8 cellular contexts compared by ENCODE assay signal in the genomic region with DNA sequence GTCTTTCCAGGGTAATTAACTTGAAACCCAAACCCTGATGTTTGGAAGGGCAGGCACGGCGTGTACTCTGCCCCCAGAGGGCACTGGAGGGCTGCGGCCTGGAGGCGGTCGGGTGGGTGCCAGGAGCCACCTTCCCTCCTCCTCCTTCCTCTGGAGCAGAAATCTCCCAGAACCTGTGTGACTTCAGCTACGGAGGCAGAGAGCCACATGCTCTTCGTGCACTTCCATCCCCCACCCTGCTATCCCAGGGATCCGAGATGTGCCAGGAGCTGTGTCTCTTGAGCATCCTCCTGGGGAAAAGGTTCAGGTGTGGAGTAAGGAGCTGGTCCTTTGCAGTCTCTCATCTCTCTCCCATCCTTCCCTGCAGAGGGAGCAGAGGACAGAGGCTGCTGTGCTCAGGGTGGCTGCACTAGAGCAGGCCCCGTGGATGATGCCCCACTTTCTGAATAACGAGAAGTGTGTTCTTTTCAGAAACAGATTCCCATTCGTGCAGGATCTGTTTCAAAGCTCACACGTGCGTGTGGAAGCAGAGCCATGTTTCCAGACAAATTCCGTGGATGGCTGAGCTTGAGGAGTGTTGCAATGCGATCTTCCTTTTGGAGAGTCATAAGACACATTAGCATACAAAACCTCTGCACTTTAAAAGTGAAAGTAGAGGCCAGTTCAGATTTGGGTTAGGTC.
A peak's percentile ranks its signal among the peaks of the same experiment; 100 is the strongest.
DNase-seq lines count a peak whose midpoint lies in the region; ATAC-seq, FAIRE-seq and TF ChIP-seq lines count a peak whose summit lies in the region.

No MANE protein-coding gene starts in this region.

- no peak overlapping the region for H3K9ac ChIP-seq in H1 (replicated peaks in 1 of 4; ENCODE audit: extremely low read depth in 1 of 4, low read depth in 3 of 4, low read length in 3 of 4)
- H3K9ac ChIP-seq in neural cell (ENCODE audit: low read length) = no peak overlapping the region

- no peak for TF ChIP-seq POLR2A in H1 (IDR thresholded peaks at IDR 0.05; ENCODE audit: control extremely low read depth in 1 of 2, low read depth in 2 of 2, low read length in 2 of 2)

- no peak overlapping the region for H3K27ac ChIP-seq in C4-2B
- no peak overlapping the region for H3K27ac ChIP-seq in H1 (ENCODE audit: low read depth, low read length)
- no peak overlapping the region for H3K27ac ChIP-seq in neural cell (ENCODE audit: low read length)

- H3K56ac ChIP-seq in H1 (replicated peaks; ENCODE audit: insufficient read length, low read depth, low read length) = no peak overlapping the region

- H3K4me3 ChIP-seq in H1 (ENCODE audit: extremely low read depth in 1 of 4, insufficient read depth in 2 of 4, low read depth in 3 of 4, low read length in 4 of 4) = no peak overlapping the region
- H3K4me3 ChIP-seq in neural cell (ENCODE audit: low read length) = no peak overlapping the region

- no peaks in the 10 kb centered on the region for H3K9me3 Mint-ChIP-seq in activated T-helper 1 cell treated with anti-CD3 and anti-CD28 coated beads, Interleukin-12 subunit alpha, Interleukin-12 subunit beta, Interleukin-2, Interleukin-4 antibody, amounts not matched to agents 30 ng/mL and 10 ng/mL and 1 ng/mL, durations not matched to agents 14 hours and 24 hours and 36 hours

- 54% methylated on average over 15 of the region's 15 CpGs; no CpG with 5 or more reads in 1 of the 2 experiments for WGBS in H1 (ENCODE audit: extremely low coverage in 1 of 2, insufficient coverage in 1 of 2, insufficient read length in 1 of 2, insufficient replicate concordance in 2 of 2, low coverage in 1 of 2, low lambda C conversion rate in 2 of 2, missing lambda C conversion rate in 1 of 2), 2 experiments

- no peaks in the 10 kb centered on the region for H4K20me1 ChIP-seq in H1 (replicated peaks in 1 of 2; ENCODE audit: control insufficient read depth in 1 of 2, insufficient read depth in 2 of 2, low read length in 2 of 2)
- H4K20me1 ChIP-seq in neural cell (ENCODE audit: insufficient read depth) = no peaks in the 10 kb centered on the region

- no peak overlapping the region for H2BK5ac ChIP-seq in H1 (ENCODE audit: low read depth, low read length)

- no peak for ATAC-seq in HG03460 (IDR thresholded peaks at IDR 0.05; ENCODE audit: unreplicated experiment)

- no peaks in the 10 kb centered on the region for H3K9me3 ChIP-seq in H1 (ENCODE audit: insufficient read depth in 2 of 2, low read depth in 1 of 2, low read length in 1 of 2)
- no peaks in the 10 kb centered on the region for H3K9me3 ChIP-seq in neural cell (ENCODE audit: low read length)

- POLR2A ChIA-PET in H1 (lab: Charles Lee; ENCODE audit: partially characterized antibody) = no interaction called here

- H3K4me2 ChIP-seq in H1 (ENCODE audit: insufficient read depth in 1 of 2, low read depth in 2 of 2, low read length in 2 of 2) = no peak overlapping the region
- no peak overlapping the region for H3K4me2 ChIP-seq in neural cell (ENCODE audit: low read length)

- H3K36me3 ChIP-seq in H1 (ENCODE audit: control insufficient read depth in 2 of 4, insufficient read depth in 4 of 4, low read length in 3 of 4) = no peaks in the 10 kb centered on the region; a peak in 1 of 8 replicates
- no peaks in the 10 kb centered on the region for H3K36me3 ChIP-seq in neural cell (ENCODE audit: insufficient read depth, low read length)

- H3K18ac ChIP-seq in H1 (ENCODE audit: extremely low read depth, low read length) = no peak overlapping the region

- H3K4me3 Mint-ChIP-seq in activated T-helper 1 cell treated with anti-CD3 and anti-CD28 coated beads, Interleukin-12 subunit alpha, Interleukin-12 subunit beta, Interleukin-2, Interleukin-4 antibody, amounts not matched to agents 30 ng/mL and 10 ng/mL and 1 ng/mL, durations not matched to agents 14 hours and 24 hours and 36 hours = no peak overlapping the region

- H3K79me1 ChIP-seq in H1 (ENCODE audit: low read depth, low read length) = no peaks in the 10 kb centered on the region

- H3K79me2 ChIP-seq in H1 (ENCODE audit: control insufficient read depth in 1 of 2, insufficient read depth in 2 of 2, low read length in 2 of 2) (no peaks in the 10 kb centered on the region), neural cell (replicated peaks; ENCODE audit: insufficient read depth, low read length) (no peaks in the 10 kb centered on the region)

- TF ChIP-seq CTCF in C4-2B (conservative IDR thresholded peaks at IDR 0.05) (peak; percentile 75), H1 (IDR thresholded peaks at IDR 0.05; ENCODE audit: control extremely low read depth in 1 of 3, insufficient read depth in 1 of 3, low read depth in 1 of 3, low read length in 3 of 3) (peak; percentile 81 to 91 (median 87)), neural cell (IDR thresholded peaks at IDR 0.05; ENCODE audit: poor library complexity, severe bottlenecking) (peak; percentile 61)

- H3K27me3 ChIP-seq in H1 (replicated peaks in 1 of 4; ENCODE audit: control insufficient read depth in 3 of 4, extremely low read depth in 1 of 4, insufficient read depth in 3 of 4, low read length in 3 of 4) (no peaks in the 10 kb centered on the region; a peak in 1 of 7 replicates), neural cell (ENCODE audit: insufficient read depth, low read depth, low read length) (no peaks in the 10 kb centered on the region)

- H3K27ac Mint-ChIP-seq in activated T-helper 1 cell treated with anti-CD3 and anti-CD28 coated beads, Interleukin-12 subunit alpha, Interleukin-12 subunit beta, Interleukin-2, Interleukin-4 antibody, amounts not matched to agents 30 ng/mL and 10 ng/mL and 1 ng/mL, durations not matched to agents 14 hours and 24 hours and 36 hours = no peak overlapping the region

- H3K14ac ChIP-seq in H1 (ENCODE audit: insufficient read length) = no peak overlapping the region

- in situ Hi-C loops in KBM-7 (cut with MboI; ENCODE audit: low pct_unique_long_range_greater_than_20kb, low sequenced_read_pairs) = loop anchor here (25.0 kb wide), 1 partner anchor 204 kb away; no protein-coding TSS in a partner anchor

- H4K8ac ChIP-seq in H1 (ENCODE audit: extremely low read depth, insufficient read depth, low read length) = peak overlapping the region; percentile 22; the same call in 1 of the 2 replicates

- H2AFZ ChIP-seq in H1 (ENCODE audit: low read length) = peak overlapping the region; percentile 95; the same call in 1 of the 2 replicates
- no peak overlapping the region for H2AFZ ChIP-seq in neural cell (ENCODE audit: low read depth, low read length)

- H2AK5ac ChIP-seq in H1 (ENCODE audit: low read depth, low read length) = no peak overlapping the region

- TF ChIP-seq EP300 in H1 (IDR thresholded peaks at IDR 0.05; ENCODE audit: borderline replicate concordance in 1 of 2, low read depth in 2 of 2, low read length in 2 of 2) (no peak), neural cell (conservative IDR thresholded peaks at IDR 0.05; ENCODE audit: poor library complexity, severe bottlenecking) (no peak)

- H3K23ac ChIP-seq in H1 (ENCODE audit: insufficient read length) = no peak overlapping the region

- CTCF ChIA-PET in H1 (lab: Charles Lee; ENCODE audit: partially characterized antibody) = interaction anchor here (0.6 to 15.0 kb wide), 45 partner anchors 9 to 904 kb away, joined by 3 to 196 read pairs (median 4); no protein-coding TSS in a partner anchor

- TF ChIP-seq RAD21 in H1 (IDR thresholded peaks at IDR 0.05 in 1 of 2, conservative IDR thresholded peaks at IDR 0.05 in 1 of 2; ENCODE audit: low read depth in 2 of 2, low read length in 2 of 2) (peak; percentile 90 to 93), neural cell (conservative IDR thresholded peaks at IDR 0.05) (peak; percentile 70)

- H3K4ac ChIP-seq in H1 (replicated peaks; ENCODE audit: insufficient read length, low read depth, low read length) = no peak overlapping the region

- no peak overlapping the region for H2BK20ac ChIP-seq in H1 (ENCODE audit: low read length)

- H3F3A ChIP-seq in neural cell (ENCODE audit: insufficient read depth, low read length, poor library complexity, severe bottlenecking) = no peaks in the 10 kb centered on the region

- H3K9me2 ChIP-seq in neural cell (ENCODE audit: insufficient read depth, low read length) = no peaks in the 10 kb centered on the region

- no peaks in the 10 kb centered on the region for H3K23me2 ChIP-seq in H1 (ENCODE audit: low read depth, low read length)

- no peak overlapping the region for H4K5ac ChIP-seq in H1 (ENCODE audit: insufficient read length, low read depth, low read length)

- no peaks in the 10 kb centered on the region for H3K4me1 Mint-ChIP-seq in activated T-helper 1 cell treated with anti-CD3 and anti-CD28 coated beads, Interleukin-12 subunit alpha, Interleukin-12 subunit beta, Interleukin-2, Interleukin-4 antibody, amounts not matched to agents 30 ng/mL and 10 ng/mL and 1 ng/mL, durations not matched to agents 14 hours and 24 hours and 36 hours (ENCODE audit: low read depth)

- no peak overlapping the region for H4K91ac ChIP-seq in H1 (replicated peaks; ENCODE audit: insufficient read length, low read length)

- H2BK15ac ChIP-seq in H1 (ENCODE audit: low read length) = peak overlapping the region; percentile 90; the same call in 1 of the 2 replicates

- H3K36me3 Mint-ChIP-seq in activated T-helper 1 cell treated with anti-CD3 and anti-CD28 coated beads, Interleukin-12 subunit alpha, Interleukin-12 subunit beta, Interleukin-2, Interleukin-4 antibody, amounts not matched to agents 30 ng/mL and 10 ng/mL and 1 ng/mL, durations not matched to agents 14 hours and 24 hours and 36 hours (ENCODE audit: low read depth) = no peaks in the 10 kb centered on the region

- no peak overlapping the region for H2BK120ac ChIP-seq in H1 (replicated peaks; ENCODE audit: low read depth, low read length)

- peak; percentile 52 for DNase-seq in KBM-7
- peak in 1 of 2 experiments; percentile 75 for DNase-seq in H1 (ENCODE audit: low read depth in 1 of 2, low spot score in 2 of 2)
- no peak for DNase-seq in DMS114 treated with DMSO at 0.1 percent for 48 hours (lab: John Stamatoyannopoulos, UW; ENCODE audit: unreplicated experiment)
- no peak for DNase-seq in activated T-helper 1 cell treated with anti-CD3 and anti-CD28 coated beads, Interleukin-12 subunit alpha, Interleukin-12 subunit beta, Interleukin-2, Interleukin-4 antibody, amounts not matched to agents 30 ng/mL and 10 ng/mL and 1 ng/mL, durations not matched to agents 14 hours and 24 hours and 36 hours (ENCODE audit: low spot score)
- no peak for DNase-seq in T-helper 1 cell

- H2BK12ac ChIP-seq in H1 (ENCODE audit: low read depth, low read length) = peak overlapping the region; percentile 60; the same call in 1 of the 2 replicates

- FAIRE-seq in H1 (lab: Jason Lieb, UNC) = no peak

- H3K27me3 Mint-ChIP-seq in activated T-helper 1 cell treated with anti-CD3 and anti-CD28 coated beads, Interleukin-12 subunit alpha, Interleukin-12 subunit beta, Interleukin-2, Interleukin-4 antibody, amounts not matched to agents 30 ng/mL and 10 ng/mL and 1 ng/mL, durations not matched to agents 14 hours and 24 hours and 36 hours (ENCODE audit: insufficient read depth) = peaks cover 5% of the 10 kb centered on the region

- intact Hi-C loops in activated T-helper 1 cell treated with anti-CD3 and anti-CD28 coated beads, Interleukin-12 subunit alpha, Interleukin-12 subunit beta, Interleukin-2, Interleukin-4 antibody, amounts not matched to agents 30 ng/mL and 10 ng/mL and 1 ng/mL, durations not matched to agents 14 hours and 24 hours and 36 hours (cut with micrococcal nuclease) = no loop called here

- H3K4me1 ChIP-seq in H1 (replicated peaks in 1 of 4; ENCODE audit: control insufficient read depth in 3 of 4, insufficient read depth in 4 of 4, low read length in 3 of 4) = peaks cover 0 to 7% (median 3%) of the 10 kb centered on the region in 4 experiments; a peak in 4 of 7 replicates
